Comparison of ENCODE assay signal across 15 cellular contexts in genomic region chr17:46262271-46262670, GRCh38. TPM values are rescaled to one million over a fixed set of nuclear protein-coding genes. Genes with fewer than 3 reads are reported as not detected.
DNase-seq lines count a peak whose midpoint lies in the region; ATAC-seq, FAIRE-seq and TF ChIP-seq lines count a peak whose summit lies in the region.
"Had no signal": no experiment of that assay in that cellular context is flagged by ENCODE, and none has a peak within 500 bp of the region (broad histone marks: within the 10 kb centered on the region; RNA-seq: fewer than 3 reads in every experiment).

No MANE protein-coding gene starts in this region.

- no peak overlapping the region for H2AK5ac ChIP-seq in IMR-90 (ENCODE audit: low read depth, low read length)

- H3K4me3 Mint-ChIP-seq in nephron, result peak overlapping the region in 2 of 3 experiments; percentile 18 to 28

- TF ChIP-seq CTCF in IMR-90 (conservative IDR thresholded peaks at IDR 0.05; ENCODE audit: low read depth, low read length) (no peak), K562 (IDR thresholded peaks at IDR 0.05 in 2 of 3, conservative IDR thresholded peaks at IDR 0.05 in 1 of 3; ENCODE audit: insufficient read depth in 2 of 3, low read depth in 1 of 3, low read length in 3 of 3) (no peak), nephron (IDR thresholded peaks at IDR 0.05; ENCODE audit: unreplicated experiment in 3 of 3) (no peak)

- DNase-seq in ELF-1 (ENCODE audit: low read depth, low spot score) (peak; percentile 68), IMR-90 (no peak), K562 (ENCODE audit: extremely low read depth in 1 of 4, low spot score in 3 of 4) (no peak), anterior cingulate cortex (lab: John Stamatoyannopoulos, UW) (no peak), D341Med (ENCODE audit: low spot score) (no peak), DMS 273 treated with DMSO at 0.1 percent for 48 hours (lab: John Stamatoyannopoulos, UW) (no peak)
- DNase-seq: C1 segment of cervical spinal cord, GDM1, GOT3, NCI-H1436 treated with DMSO at 0.1 percent for 48 hours, NCI-H2081 treated with DMSO at 0.1 percent for 48 hours, NCI-H524 treated with DMSO at 0.1 percent for 48 hours had no signal

- H2BK20ac ChIP-seq in IMR-90 (ENCODE audit: low read depth, low read length), result no peak overlapping the region

- H2BK15ac ChIP-seq in IMR-90 (ENCODE audit: low read depth, low read length), result 0 out of 3 replicates have a peak overlapping the region, but pooled peaks have one; percentile 34

- no peak overlapping the region for H3K9ac ChIP-seq in IMR-90 (ENCODE audit: low read depth, low read length)
- H3K9ac ChIP-seq in K562 (ENCODE audit: insufficient read depth in 1 of 2, low read depth in 2 of 2, low read length in 2 of 2), result no peak overlapping the region

- peaks cover 59% of the 10 kb centered on the region for H3K27me3 Mint-ChIP-seq in nephron (ENCODE audit: low read depth)

- POLR2A ChIA-PET in IMR-90 (lab: Charles Lee; ENCODE audit: unreplicated experiment) (no interaction called here), K562 (lab: Yijun Ruan, JAX) (interaction anchor here (0.6 to 0.8 kb wide), 2 partner anchors 70 to 676 kb away, joined by 3 read pairs; no protein-coding TSS in a partner anchor)

- H3K36me3 Mint-ChIP-seq in nephron (ENCODE audit: low read depth), result peaks cover 6% of the 10 kb centered on the region

- no peaks in the 10 kb centered on the region for H3K36me3 ChIP-seq in IMR-90 (ENCODE audit: control insufficient read depth, insufficient read depth, low read length)
- no peaks in the 10 kb centered on the region for H3K36me3 ChIP-seq in K562 (ENCODE audit: control insufficient read depth, insufficient read depth, low read length)

- no peak overlapping the region for H2BK5ac ChIP-seq in IMR-90 (ENCODE audit: low read depth, low read length, poor library complexity, severe bottlenecking)

- H3K27me3 ChIP-seq in IMR-90 (ENCODE audit: control insufficient read depth, insufficient read depth, low read length), result no peaks in the 10 kb centered on the region
- no peaks in the 10 kb centered on the region for H3K27me3 ChIP-seq in K562 (ENCODE audit: control insufficient read depth in 2 of 2, insufficient read depth in 2 of 2, low read length in 2 of 2)
- H3K27me3 ChIP-seq: SJSA1 had no signal

- BruUV-seq in IMR-90 (replicated peaks; lab: Mats Ljungman, UMichigan) (no TSS peak), K562 (replicated peaks; lab: Mats Ljungman, UMichigan) (no TSS peak)

- H3K79me1 ChIP-seq in IMR-90 (ENCODE audit: low read depth in 1 of 2, low read length in 2 of 2), result peaks cover 0 to 4% of the 10 kb centered on the region in 2 experiments; a peak in 1 of 4 replicates

- no peak overlapping the region for H3K14ac ChIP-seq in IMR-90 (replicated peaks; ENCODE audit: low read depth, low read length)

- H2AK9ac ChIP-seq in IMR-90 (replicated peaks; ENCODE audit: low read depth, low read length, poor library complexity), result no peak overlapping the region

- no peak overlapping the region for H3K18ac ChIP-seq in IMR-90 (ENCODE audit: low read depth, low read length)

- no peak overlapping the region for H2BK120ac ChIP-seq in IMR-90 (ENCODE audit: low read depth, low read length)

- H3K4me1 Mint-ChIP-seq in nephron, result peaks cover 8% of the 10 kb centered on the region

- H3K27ac ChIP-seq in IMR-90 (ENCODE audit: insufficient read depth, low read length) (no peak overlapping the region), K562 (ENCODE audit: extremely low read depth, low read depth, low read length) (no peak overlapping the region)

- no peak overlapping the region for H3K27ac Mint-ChIP-seq in nephron

- H4K91ac ChIP-seq in IMR-90 (ENCODE audit: insufficient read depth, low read depth, low read length), result no peak overlapping the region

- H3K4me2 ChIP-seq in IMR-90 (ENCODE audit: low read depth, low read length) (no peak overlapping the region), K562 (ENCODE audit: insufficient read depth, low read length) (no peak overlapping the region)

- H2AFZ ChIP-seq in IMR-90 (replicated peaks; ENCODE audit: low read length, poor library complexity) (no peak overlapping the region), K562 (ENCODE audit: low read depth, low read length) (no peak overlapping the region)

- H3K9me3 ChIP-seq in IMR-90 (ENCODE audit: control insufficient read depth, insufficient read depth, low read length) (no peaks in the 10 kb centered on the region), K562 (replicated peaks; ENCODE audit: control insufficient read depth, insufficient read depth, low read depth, low read length) (no peaks in the 10 kb centered on the region)
- H3K9me3 ChIP-seq: SJSA1 had no signal

- H3K9me1 ChIP-seq in IMR-90 (ENCODE audit: insufficient read depth, low read length), result no peaks in the 10 kb centered on the region; the same call in none of the 2 replicates
- no peaks in the 10 kb centered on the region for H3K9me1 ChIP-seq in K562 (ENCODE audit: control insufficient read depth, insufficient read depth, low read length)

- no peaks in the 10 kb centered on the region for H4K20me1 ChIP-seq in IMR-90 (ENCODE audit: insufficient read depth, low read length)
- no peaks in the 10 kb centered on the region for H4K20me1 ChIP-seq in K562 (replicated peaks; ENCODE audit: control insufficient read depth, insufficient read depth, low read length)

- TF ChIP-seq POLR2A in IMR-90 (IDR thresholded peaks at IDR 0.05; ENCODE audit: low read depth, low read length), result no peak
- TF ChIP-seq POLR2A in K562 (conservative IDR thresholded peaks at IDR 0.05), result no peak

- dilution Hi-C loops in IMR-90 (cut with HindIII; ENCODE audit: low sequenced_read_pairs, unreplicated experiment), result no loop called here

- CTCF ChIA-PET in IMR-90 (lab: Yijun Ruan, JAX), result no interaction called here
- CTCF ChIA-PET in K562 (lab: Yijun Ruan, JAX; ENCODE audit: low intra/inter-chr PET ratio), result no interaction called here

- no peak overlapping the region for H3K23ac ChIP-seq in IMR-90 (ENCODE audit: low read depth, low read length)

- no peak overlapping the region for H4K8ac ChIP-seq in IMR-90 (ENCODE audit: low read depth in 2 of 2, low read length in 2 of 2)

- no peak for FAIRE-seq in K562 (lab: Jason Lieb, UNC)
- FAIRE-seq: GM12892 had no signal

- H3K56ac ChIP-seq in IMR-90 (ENCODE audit: extremely low read depth, insufficient read depth, low read length), result no peak overlapping the region

- 100% methylated on average over 1 of the region's 8 CpGs; no CpG with 5 or more reads in 1 of the 2 experiments for WGBS in IMR-90 (ENCODE audit: extremely low coverage in 2 of 2, insufficient read length in 1 of 2), 2 experiments
- 78% methylated on average over 8 of the region's 8 CpGs for WGBS in K562 (ENCODE audit: insufficient coverage, low coverage, missing lambda C conversion rate)

- H3K9me3 Mint-ChIP-seq in nephron, result no peaks in the 10 kb centered on the region

- H3K4me1 ChIP-seq in IMR-90 (ENCODE audit: control insufficient read depth, insufficient read depth, low read length) (peaks cover 21% of the 10 kb centered on the region), K562 (replicated peaks in 1 of 2; ENCODE audit: control insufficient read depth in 2 of 2, insufficient read depth in 2 of 2, low read length in 2 of 2) (peaks cover 11 to 30% of the 10 kb centered on the region in 2 experiments; a peak in 4 of 5 replicates)

- H3K79me2 ChIP-seq in K562 (ENCODE audit: control insufficient read depth, insufficient read depth, low read length), result no peaks in the 10 kb centered on the region

- in situ Hi-C loops in IMR-90 (cut with MboI; ENCODE audit: low sequenced_read_pairs) (loop anchor here (25.0 kb wide), 1 partner anchor 675 kb away; no protein-coding TSS in a partner anchor), K562 (cut with MboI) (loop anchor here (25.0 kb wide), 1 partner anchor 100 kb away; the partner anchor contains the start of gene ARL17B)

- ATAC-seq in IMR-90 (ENCODE audit: low read depth) (no peak), K562 (no peak)

- no peak for TF ChIP-seq EP300 in K562 (IDR thresholded peaks at IDR 0.05; ENCODE audit: low read length)

- H3K4ac ChIP-seq in IMR-90 (ENCODE audit: low read depth, low read length), result no peak overlapping the region

- no peak overlapping the region for H4K5ac ChIP-seq in IMR-90 (ENCODE audit: low read depth, low read length)

- TF ChIP-seq RAD21 in IMR-90 (IDR thresholded peaks at IDR 0.05; ENCODE audit: low read length) (no peak), K562 (CRISPR knock-in tag; conservative IDR thresholded peaks at IDR 0.05 in 1 of 2, IDR thresholded peaks at IDR 0.05 in 1 of 2) (no peak)

- H3K4me3 ChIP-seq in IMR-90 (ENCODE audit: insufficient read depth, low read depth, low read length) (no peak overlapping the region), K562 (no peak overlapping the region)
- H3K4me3 ChIP-seq: SJSA1 had no signal

- intact Hi-C loops in IMR-90 (cut with micrococcal nuclease) (loop anchor here (10.0 kb wide), 1 partner anchor 663 kb away; the partner anchor contains the start of gene GOSR2), K562 (cut with micrococcal nuclease) (no loop called here)

TF ChIP-seq in IMR-90, 13 proteins besides CTCF, POLR2A, EP300 and RAD21 (continues in another document):
- TF ChIP-seq FOS (IDR thresholded peaks at IDR 0.05; ENCODE audit: low read depth, low read length) (no peak), CHD1 (IDR thresholded peaks at IDR 0.05; ENCODE audit: low read depth, low read length) (no peak)

TF ChIP-seq in K562, 482 proteins besides CTCF, POLR2A, EP300 and RAD21 (continues in another document):
- TF ChIP-seq BRF1 (IDR thresholded peaks at IDR 0.05; ENCODE audit: borderline replicate concordance, extremely low read depth, insufficient read length), result no peak

RNA-seq across cellular contexts. Expression of gene LRRC37A, which starts 32.7 kb away (rescaled TPM):
- total RNA-seq in IMR-90 (2012; rRNA removed) (0.56 and 0.72 TPM in 2 replicates), K562 (2014; rRNA removed) (0.23 and 2.0 TPM in 2 replicates), K562 (2014; rRNA removed; fragmentation: Illumina TruSeq; extraction: Trizol) (2.0 and 2.5 TPM in 2 replicates), K562 (2015; rRNA removed; fragmentation: Illumina TruSeq; extraction: Trizol) (1.9 and 2.3 TPM in 2 replicates), K562 (2021) (1.1 and 1.3 TPM in 2 replicates)
- polyA plus RNA-seq in IMR-90 (2012; rRNA removed) (0.59 and 0.91 TPM in 2 replicates), K562 (2011; rRNA removed) (2.5 and 3.1 TPM in 2 replicates), K562 (2014; fragmentation: Illumina TruSeq; extraction: Trizol) (1.6 and 2.1 TPM in 2 replicates), K562 (2014; fragmentation: Nextera tagmentation; extraction: Ambion mirVana) (under 1 TPM; 0.14 to 0.41 TPM), K562 (2014; rRNA removed) (1.8 and 2.8 TPM in 2 replicates)
- polyA plus RNA-seq in IMR-90 (2012; cell fraction: cytosol; rRNA removed), result 0.12 and 0.23 TPM in 2 replicates
- 0.47 and 1.4 TPM in 2 replicates for polyA plus RNA-seq in IMR-90 (2012; cell fraction: nucleus; rRNA removed; ENCODE audit: low replicate concordance)
- total RNA-seq in K562 (2011; cell fraction: chromatin; rRNA removed; ENCODE audit: low replicate concordance), result 21.0 and 29.7 TPM in 2 replicates
- 8.2 and 10.7 TPM in 2 replicates for total RNA-seq in K562 (2011; cell fraction: nucleolus; rRNA removed)
- 11.0 and 12.0 TPM in 2 replicates for total RNA-seq in K562 (2011; cell fraction: nucleoplasm; rRNA removed)
- 0.64 and 1.9 TPM in 2 replicates for polyA plus RNA-seq in K562 (2011; cell fraction: cytosol; rRNA removed)
- 6.2 and 6.3 TPM in 2 replicates for polyA plus RNA-seq in K562 (2011; cell fraction: nucleus; rRNA removed)
- 0.90 and 2.0 TPM in 2 replicates for polyA plus RNA-seq in K562 (2012)
- 6.3 and 7.9 TPM in 2 replicates for polyA minus RNA-seq in K562 (2011; rRNA and poly(A)+ RNA removed)
- 0.55 and 1.1 TPM in 2 replicates for polyA minus RNA-seq in K562 (2011; cell fraction: cytosol; rRNA and poly(A)+ RNA removed)
- 3.9 and 6.8 TPM in 2 replicates for polyA minus RNA-seq in K562 (2011; cell fraction: nucleus; rRNA and poly(A)+ RNA removed)
